In the genomic region with DNA sequence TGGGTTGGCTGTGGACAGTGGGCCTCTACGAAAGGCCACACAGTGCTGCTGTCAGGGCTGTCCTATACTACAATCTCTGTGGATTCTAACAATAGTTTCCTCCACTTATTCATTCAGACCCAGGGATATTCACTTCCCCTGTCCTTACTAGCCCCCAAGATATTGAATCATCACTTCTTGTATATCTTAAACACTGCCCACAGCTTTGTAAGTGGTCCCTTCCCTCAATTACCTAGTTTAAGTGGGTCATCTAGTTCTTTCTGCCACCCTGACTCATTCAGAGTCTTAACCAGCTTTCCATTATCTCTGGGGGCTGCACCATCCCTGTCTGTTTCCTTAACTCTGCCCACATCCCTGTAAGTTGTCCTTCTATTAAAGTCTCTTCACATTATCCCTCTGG, we compare ENCODE assay signal across 23 cellular contexts.
"Had no signal": no experiment of that assay in that cellular context is flagged by ENCODE, and none has a peak within 500 bp of the region (broad histone marks: within the 10 kb centered on the region; RNA-seq: fewer than 3 reads in every experiment).

No MANE protein-coding gene starts in this region.

- H3K4me1 Mint-ChIP-seq: endodermal cell had no signal

- H3K9me3 ChIP-seq: adrenal gland, gastroesophageal sphincter, ovary, prostate gland, thoracic aorta, vagina had no signal

- DNase-seq: activated CD8-positive, alpha-beta memory T cell treated with anti-CD3 and anti-CD28 coated beads, Interleukin-2, amount 10 ng/mL, durations not matched to agents 7 days and 5 days; activated CD8-positive, alpha-beta T cell treated with anti-CD3 and anti-CD28 coated beads for 36 hours; activated gamma-delta T cell; activated naive CD4-positive, alpha-beta T cell treated with anti-CD3 and anti-CD28 coated beads, Interleukin-2, amount 50 U/mL, for 16 hours; activated T-cell treated with anti-CD3 and anti-CD28 coated beads for 4 hours; adrenal gland; cerebellar nuclear complex; endodermal cell; head of caudate nucleus; hypothalamus; left ventricle myocardium superior; ovary; stimulated activated CD4-positive, alpha-beta T cell treated with anti-CD3 and anti-CD28 coated beads, Interleukin-12 subunit alpha, Interleukin-12 subunit beta, amount 100 ng/mL, for 4 hours; stimulated activated CD4-positive, alpha-beta T cell treated with anti-CD3 and anti-CD28 coated beads, Interleukin-1b, Interleukin-23, amount 100 ng/mL, for 48 hours; T-helper 2 cell had no signal

- H3K4me3 Mint-ChIP-seq: activated CD4-positive, alpha-beta T cell treated with anti-CD3 and anti-CD28 coated beads, Interleukin-2, amount 10 ng/mL, durations not matched to agents 24 days and 14 days; activated CD8-positive, alpha-beta memory T cell treated with anti-CD3 and anti-CD28 coated beads, Interleukin-2, amount 10 ng/mL, durations not matched to agents 7 days and 5 days; activated CD8-positive, alpha-beta T cell treated with anti-CD3 and anti-CD28 coated beads for 36 hours; endodermal cell; natural killer cell treated with Interleukin-12 subunit alpha and Interleukin-12 subunit beta and Interleukin-15 and Interleukin-18, amount 100 ng/mL, for 72 hours; type B pancreatic cell had no signal

- H3K27me3 Mint-ChIP-seq: activated CD4-positive, alpha-beta T cell treated with anti-CD3 and anti-CD28 coated beads, Interleukin-2, amount 10 ng/mL, durations not matched to agents 24 days and 14 days; activated CD8-positive, alpha-beta memory T cell treated with anti-CD3 and anti-CD28 coated beads, Interleukin-2, amount 10 ng/mL, durations not matched to agents 7 days and 5 days; activated CD8-positive, alpha-beta T cell treated with anti-CD3 and anti-CD28 coated beads for 36 hours; type B pancreatic cell had no signal

- H3K9me3 Mint-ChIP-seq: natural killer cell treated with Interleukin-12 subunit alpha and Interleukin-12 subunit beta and Interleukin-15 and Interleukin-18, amount 100 ng/mL, for 72 hours; type B pancreatic cell had no signal

- H3K27ac Mint-ChIP-seq: activated CD4-positive, alpha-beta T cell treated with anti-CD3 and anti-CD28 coated beads, Interleukin-2, amount 10 ng/mL, durations not matched to agents 24 days and 14 days; activated CD8-positive, alpha-beta memory T cell treated with anti-CD3 and anti-CD28 coated beads, Interleukin-2, amount 10 ng/mL, durations not matched to agents 7 days and 5 days; endodermal cell; natural killer cell treated with Interleukin-12 subunit alpha and Interleukin-12 subunit beta and Interleukin-15 and Interleukin-18, amount 100 ng/mL, for 72 hours; type B pancreatic cell had no signal

- H3K36me3 Mint-ChIP-seq: natural killer cell treated with Interleukin-12 subunit alpha and Interleukin-12 subunit beta and Interleukin-15 and Interleukin-18, amount 100 ng/mL, for 72 hours; type B pancreatic cell had no signal

- ATAC-seq: activated CD4-positive, CD25-positive, alpha-beta regulatory T cell treated with anti-CD3 and anti-CD28 coated beads, Interleukin-2, amount 50 U/mL, for 24 hours; activated CD8-positive, alpha-beta memory T cell treated with anti-CD3 and anti-CD28 coated beads, Interleukin-2, amount 10 ng/mL, durations not matched to agents 7 days and 5 days; activated CD8-positive, alpha-beta T cell treated with anti-CD3 and anti-CD28 coated beads for 36 hours; gastroesophageal sphincter; left ventricle myocardium superior; natural killer cell treated with Interleukin-12 subunit alpha and Interleukin-12 subunit beta and Interleukin-15 and Interleukin-18, amount 100 ng/mL, for 72 hours had no signal
